In genomic region chr13:40798380-40798779, GRCh38 we compare ENCODE assay signal across 14 cellular contexts. TPM values are rescaled to one million over a fixed set of nuclear protein-coding genes. Genes with fewer than 3 reads are reported as not detected.
DNase-seq lines count a peak whose midpoint lies in the region; ATAC-seq and TF ChIP-seq lines count a peak whose summit lies in the region.
"Had no signal": no experiment of that assay in that cellular context is flagged by ENCODE, and none has a peak within 500 bp of the region (broad histone marks: within the 10 kb centered on the region; RNA-seq: fewer than 3 reads in every experiment).

No MANE protein-coding gene starts in this region.

- H3K4me1 Mint-ChIP-seq in naive thymus-derived CD4-positive, alpha-beta T cell: peaks cover 9 to 29% (median 15%) of the 10 kb centered on the region in 7 donors

- peak overlapping the region; percentile 45 for H3K9ac ChIP-seq in Loucy (ENCODE audit: low read depth, low read length, poor library complexity, severe bottlenecking)

- H3K4me3 ChIP-seq in Loucy (ENCODE audit: low read length, poor library complexity, severe bottlenecking): peak overlapping the region; percentile 62
- peak overlapping the region; percentile 21 for H3K4me3 ChIP-seq in naive thymus-derived CD4-positive, alpha-beta T cell (ENCODE audit: low read length)
- H3K4me3 ChIP-seq: hepatocyte, SK-N-MC had no signal

- no peaks in the 10 kb centered on the region for H4K20me1 ChIP-seq in Loucy (ENCODE audit: insufficient read depth, low read length, poor library complexity, severe bottlenecking)

- no peaks in the 10 kb centered on the region for H3K27me3 ChIP-seq in Loucy (ENCODE audit: insufficient read depth, low read length, poor library complexity, severe bottlenecking)
- no peaks in the 10 kb centered on the region for H3K27me3 ChIP-seq in naive thymus-derived CD4-positive, alpha-beta T cell (ENCODE audit: control insufficient read depth in 2 of 2, insufficient read depth in 2 of 2, low read length in 2 of 2)
- H3K27me3 ChIP-seq: hepatocyte had no signal

- peak overlapping the region; percentile 76 for H3K4me2 ChIP-seq in Loucy (ENCODE audit: low read depth, low read length, poor library complexity, severe bottlenecking)
- H3K4me2 ChIP-seq: hepatocyte had no signal

- peak overlapping the region; percentile 63 to 80 (median 74) for H3K4me3 Mint-ChIP-seq in naive thymus-derived CD4-positive, alpha-beta T cell
- H3K4me3 Mint-ChIP-seq: HFFc6 had no signal

- H3K27me3 Mint-ChIP-seq in naive thymus-derived CD4-positive, alpha-beta T cell: no peaks in the 10 kb centered on the region
- H3K27me3 Mint-ChIP-seq: progenitor cell of endocrine pancreas had no signal

- H3K27ac Mint-ChIP-seq in naive thymus-derived CD4-positive, alpha-beta T cell: peak overlapping the region; percentile 53 to 95 (median 91)
- H3K27ac Mint-ChIP-seq: HFFc6, progenitor cell of endocrine pancreas had no signal

- H3K9me3 ChIP-seq in Loucy (ENCODE audit: insufficient read depth, low read depth, low read length): no peaks in the 10 kb centered on the region
- H3K9me3 ChIP-seq in naive thymus-derived CD4-positive, alpha-beta T cell (ENCODE audit: control insufficient read depth in 2 of 3, low read length in 3 of 3): no peaks in the 10 kb centered on the region

- no peaks in the 10 kb centered on the region for H3K9me2 ChIP-seq in Loucy (replicated peaks; ENCODE audit: low read depth, low read length)

- H3K27ac ChIP-seq in VCaP: peak overlapping the region; percentile 86
- peak overlapping the region; percentile 59 for H3K27ac ChIP-seq in naive thymus-derived CD4-positive, alpha-beta T cell (ENCODE audit: low read depth, low read length)
- H3K27ac ChIP-seq: hepatocyte, SK-N-MC had no signal

- H3K9me3 Mint-ChIP-seq in naive thymus-derived CD4-positive, alpha-beta T cell: no peaks in the 10 kb centered on the region
- H3K9me3 Mint-ChIP-seq: HFFc6 had no signal

- POLR2A ChIA-PET in naive thymus-derived CD4-positive, alpha-beta T cell (lab: Charles Lee): interaction anchor here (0.7 to 1.6 kb wide), 4 partner anchors 9 to 127 kb away, joined by 4 to 6 read pairs (median 5); partner anchors contain the start of genes MRPS31 and SLC25A15

- no peaks in the 10 kb centered on the region for H3K79me2 ChIP-seq in Loucy (ENCODE audit: insufficient read depth, low read length)

- TF ChIP-seq CTCF in Loucy (conservative IDR thresholded peaks at IDR 0.05; ENCODE audit: low read length) (no peak), VCaP (conservative IDR thresholded peaks at IDR 0.05) (no peak)

- H3K36me3 ChIP-seq in Loucy (ENCODE audit: insufficient read depth, low read length): no peaks in the 10 kb centered on the region
- peaks cover 0 to 55% (median 0%) of the 10 kb centered on the region in 3 experiments for H3K36me3 ChIP-seq in naive thymus-derived CD4-positive, alpha-beta T cell (ENCODE audit: control insufficient read depth in 2 of 3, insufficient read depth in 3 of 3, low read length in 3 of 3)

- no peaks in the 10 kb centered on the region for H3F3A ChIP-seq in Loucy (ENCODE audit: low read depth)

- CTCF ChIA-PET in naive thymus-derived CD4-positive, alpha-beta T cell (lab: Charles Lee): interaction anchor here (1.0 to 1.2 kb wide), 2 partner anchors 123 to 667 kb away, joined by 3 read pairs; no protein-coding TSS in a partner anchor

- DNase-seq in DMS79 treated with DMSO at 0.1 percent for 48 hours (lab: John Stamatoyannopoulos, UW) (peak; percentile 56), G401 (ENCODE audit: low spot score) (no peak), NCI-H1105 (lab: John Stamatoyannopoulos, UW) (no peak)
- peak in 4 of 9 donors; percentile 20 to 35 (median 29) for DNase-seq in naive thymus-derived CD4-positive, alpha-beta T cell
- DNase-seq: HFFc6; mesendoderm; NCI-H82; stimulated activated CD4-positive, alpha-beta T cell treated with anti-CD3 and anti-CD28 coated beads, Interleukin-1b, Interleukin-23, amount 100 ng/mL, for 48 hours had no signal

- H3K4me1 ChIP-seq in Loucy (ENCODE audit: insufficient read depth, low read length, poor library complexity, severe bottlenecking): peaks cover 48% of the 10 kb centered on the region
- H3K4me1 ChIP-seq in naive thymus-derived CD4-positive, alpha-beta T cell (ENCODE audit: control insufficient read depth in 2 of 2, insufficient read depth in 2 of 2, low read length in 2 of 2): peaks cover 0 to 5% of the 10 kb centered on the region in 2 donors

- in situ Hi-C loops in G401 (cut with HindIII; ENCODE audit: low sequenced_read_pairs): no loop called here

- H3K36me3 Mint-ChIP-seq in naive thymus-derived CD4-positive, alpha-beta T cell: peaks cover 6 to 49% (median 17%) of the 10 kb centered on the region in 5 donors

- intact Hi-C loops in naive thymus-derived CD4-positive, alpha-beta T cell (cut with micrococcal nuclease): no loop called here

- H2AFZ ChIP-seq in Loucy (ENCODE audit: low read length): peak overlapping the region; percentile 51
- H2AFZ ChIP-seq: hepatocyte had no signal

- peak; percentile 71 for ATAC-seq in naive thymus-derived CD4-positive, alpha-beta T cell
- ATAC-seq in HG03442 (IDR thresholded peaks at IDR 0.05; ENCODE audit: unreplicated experiment): no peak

RNA-seq across cellular contexts. Expression of gene SLC25A15, which starts 9.0 kb away (rescaled TPM):
- 10 to 100 TPM in 2 of 5 experiments, 1 to 10 TPM in 3; 4.3 to 11.8 (median 9.4) TPM for total RNA-seq in naive thymus-derived CD4-positive, alpha-beta T cell
- 10 to 100 TPM in 1 of 2 donors, 1 to 10 TPM in 1; 6.0 to 10.9 TPM for polyA plus RNA-seq in naive thymus-derived CD4-positive, alpha-beta T cell
- total RNA-seq in G401 (2014; rRNA removed; shearing (Covaris generic)): 66.5 and 75.0 TPM in 2 replicates

RNA-seq across cellular contexts. Expression of gene MRPS31, which starts 27.4 kb away (rescaled TPM):
- total RNA-seq in naive thymus-derived CD4-positive, alpha-beta T cell: 10 to 100 TPM; 15.8 to 39.9 (median 34.7) TPM
- 10 to 100 TPM; 49.9 to 63.1 TPM for polyA plus RNA-seq in naive thymus-derived CD4-positive, alpha-beta T cell
- 20.3 and 42.3 TPM in 2 replicates for total RNA-seq in G401 (2014; rRNA removed; shearing (Covaris generic))
